Comparison of ENCODE assay signal across 28 cellular contexts in genomic region chr12:130566446-130567155, GRCh38.
"Had no signal": no experiment of that assay in that cellular context is flagged by ENCODE, and none has a peak within 500 bp of the region (broad histone marks: within the 10 kb centered on the region; RNA-seq: fewer than 3 reads in every experiment).

No MANE protein-coding gene starts in this region.

- H3K4me3 Mint-ChIP-seq: stimulated activated effector memory CD8-positive, alpha-beta T cell treated with anti-CD3 and anti-CD28 coated beads, Interleukin-12 subunit alpha, Interleukin-12 subunit beta, amount 100 ng/mL, for 72 hours; stimulated activated memory B cell treated with anti-CD40 and anti-IgM and Interleukin-4, amounts not matched to agents 10 μg/mL and 1 μg/mL and 100 μg/mL, for 72 hours; stimulated activated naive B cell treated with anti-CD40 and anti-IgM and Interleukin-4, amounts not matched to agents 10 μg/mL and 1 μg/mL and 100 μg/mL, for 72 hours; stimulated activated naive CD8-positive, alpha-beta T cell treated with anti-CD3 and anti-CD28 coated beads, Interleukin-15, amount 100 ng/mL, for 72 hours; stimulated activated naive CD8-positive, alpha-beta T cell treated with anti-CD3 and anti-CD28 coated beads, Interleukin-15, Interleukin-2, amounts not matched to agents 100 ng/mL and 50 ng/mL, for 24 hours; type B pancreatic cell had no signal

- H3K4me1 ChIP-seq: stomach, suprapubic skin, testis, thyroid gland, tibial artery, tibial nerve, transverse colon, upper lobe of left lung, upper lobe of right lung, uterus, vagina had no signal

- H3K36me3 Mint-ChIP-seq: stimulated activated effector memory CD8-positive, alpha-beta T cell treated with anti-CD3 and anti-CD28 coated beads, Interleukin-12 subunit alpha, Interleukin-12 subunit beta, amount 100 ng/mL, for 72 hours; stimulated activated memory B cell treated with anti-CD40 and anti-IgM and Interleukin-4, amounts not matched to agents 10 μg/mL and 1 μg/mL and 100 μg/mL, for 72 hours; stimulated activated naive B cell treated with anti-CD40 and anti-IgM and Interleukin-4, amounts not matched to agents 10 μg/mL and 1 μg/mL and 100 μg/mL, for 72 hours; type B pancreatic cell had no signal

- H3K27me3 ChIP-seq: stomach, suprapubic skin, testis, thyroid gland, tibial artery, tibial nerve, transverse colon, upper lobe of left lung, upper lobe of right lung, uterus, vagina had no signal

- H3K4me3 ChIP-seq: stomach, suprapubic skin, testis, thoracic aorta, thyroid gland, tibial artery, tibial nerve, transverse colon, upper lobe of left lung, upper lobe of right lung, uterus, vagina had no signal

- H3K4me1 Mint-ChIP-seq: stimulated activated effector memory CD8-positive, alpha-beta T cell treated with anti-CD3 and anti-CD28 coated beads, Interleukin-12 subunit alpha, Interleukin-12 subunit beta, amount 100 ng/mL, for 72 hours; stimulated activated memory B cell treated with anti-CD40 and anti-IgM and Interleukin-4, amounts not matched to agents 10 μg/mL and 1 μg/mL and 100 μg/mL, for 72 hours; stimulated activated naive B cell treated with anti-CD40 and anti-IgM and Interleukin-4, amounts not matched to agents 10 μg/mL and 1 μg/mL and 100 μg/mL, for 72 hours had no signal

- DNase-seq: stimulated activated CD4-positive, alpha-beta T cell treated with anti-CD3 and anti-CD28 coated beads, Interleukin-2, amount 100 ng/mL, for 48 hours; stimulated activated CD4-positive, alpha-beta T cell treated with anti-CD3 and anti-CD28 coated beads, Interleukin-4, amount 100 ng/mL, for 1 hour; stimulated activated CD4-positive, alpha-beta T cell treated with anti-CD3 and anti-CD28 coated beads, Interleukin-4, amount 100 ng/mL, for 24 hours; stimulated activated CD4-positive, alpha-beta T cell treated with anti-CD3 and anti-CD28 coated beads, Interleukin-4, amount 100 ng/mL, for 4 hours; stimulated activated CD8-positive, alpha-beta memory T cell treated with anti-CD3 and anti-CD28 coated beads, Interleukin-4, amount 100 ng/mL, for 48 hours; stimulated activated naive B cell treated with anti-CD40 and anti-IgM and Interleukin-4, amounts not matched to agents 10 μg/mL and 1 μg/mL and 100 μg/mL, for 72 hours; stimulated activated naive CD4-positive, alpha-beta T cell; stimulated activated naive CD4-positive, alpha-beta T cell treated with Interleukin-2 at 50 U/mL for 16 hours; stimulated activated naive CD8-positive, alpha-beta T cell treated with anti-CD3 and anti-CD28 coated beads, Interleukin-15, amount 100 ng/mL, for 72 hours; stimulated activated naive CD8-positive, alpha-beta T cell treated with anti-CD3 and anti-CD28 coated beads, Interleukin-15, Interleukin-2, amounts not matched to agents 100 U/mL and 50 U/mL, for 24 hours; stomach; substantia nigra; testis; thyroid gland; tibial artery; transverse colon; trophoblast cell; upper lobe of left lung; upper lobe of right lung; uterus had no signal

- H3K27ac Mint-ChIP-seq: stimulated activated effector memory CD8-positive, alpha-beta T cell treated with anti-CD3 and anti-CD28 coated beads, Interleukin-12 subunit alpha, Interleukin-12 subunit beta, amount 100 ng/mL, for 72 hours; stimulated activated memory B cell treated with anti-CD40 and anti-IgM and Interleukin-4, amounts not matched to agents 10 μg/mL and 1 μg/mL and 100 μg/mL, for 72 hours; stimulated activated naive B cell treated with anti-CD40 and anti-IgM and Interleukin-4, amounts not matched to agents 10 μg/mL and 1 μg/mL and 100 μg/mL, for 72 hours; stimulated activated naive CD8-positive, alpha-beta T cell treated with anti-CD3 and anti-CD28 coated beads, Interleukin-15, Interleukin-2, amounts not matched to agents 100 ng/mL and 50 ng/mL, for 24 hours; type B pancreatic cell had no signal

- H3K27ac ChIP-seq: stomach, suprapubic skin, testis, thoracic aorta, thyroid gland, tibial artery, tibial nerve, transverse colon, upper lobe of left lung, upper lobe of right lung, uterus, vagina had no signal

- H3K36me3 ChIP-seq: stomach, suprapubic skin, thoracic aorta, thyroid gland, tibial artery, tibial nerve, transverse colon, upper lobe of left lung, upper lobe of right lung, uterus, vagina had no signal

- H3K9me3 ChIP-seq: testis, thyroid gland, vagina had no signal

- H3K27me3 Mint-ChIP-seq: stimulated activated naive CD8-positive, alpha-beta T cell treated with anti-CD3 and anti-CD28 coated beads, Interleukin-15, Interleukin-2, amounts not matched to agents 100 ng/mL and 50 ng/mL, for 24 hours; type B pancreatic cell had no signal

- ATAC-seq: stimulated activated effector memory CD8-positive, alpha-beta T cell treated with anti-CD3 and anti-CD28 coated beads, Interleukin-12 subunit alpha, Interleukin-12 subunit beta, amount 100 ng/mL, for 72 hours; stimulated activated memory B cell treated with anti-CD40 and anti-IgM and Interleukin-4, amounts not matched to agents 10 μg/mL and 1 μg/mL and 100 μg/mL, for 72 hours; stimulated activated naive B cell treated with anti-CD40 and anti-IgM and Interleukin-4, amounts not matched to agents 10 μg/mL and 1 μg/mL and 100 μg/mL, for 72 hours; stimulated activated naive CD8-positive, alpha-beta T cell treated with anti-CD3 and anti-CD28 coated beads, Interleukin-15, amount 100 ng/mL, for 72 hours; stimulated activated naive CD8-positive, alpha-beta T cell treated with anti-CD3 and anti-CD28 coated beads, Interleukin-15, Interleukin-2, amounts not matched to agents 100 U/mL and 50 U/mL, for 24 hours; upper lobe of right lung had no signal
